ENCODE assay signal across 24 cellular contexts in genomic region chr13:108104736-108105135, GRCh38.
DNase-seq lines count a peak whose midpoint lies in the region; ATAC-seq, FAIRE-seq and TF ChIP-seq lines count a peak whose summit lies in the region.
"Had no signal": no experiment of that assay in that cellular context is flagged by ENCODE, and none has a peak within 500 bp of the region (broad histone marks: within the 10 kb centered on the region; RNA-seq: fewer than 3 reads in every experiment).

No MANE protein-coding gene starts in this region.

- RAD21 ChIA-PET in GM12878 (lab: Charles Lee; ENCODE audit: unreplicated experiment): no interaction called here

- no peaks in the 10 kb centered on the region for H3K27me3 ChIP-seq in GM12878 (replicated peaks in 1 of 2; ENCODE audit: control insufficient read depth in 2 of 2, insufficient read depth in 2 of 2, low read length in 1 of 2)
- H3K27me3 ChIP-seq: BE2C had no signal

- no peaks in the 10 kb centered on the region for H3K79me2 ChIP-seq in GM12878 (ENCODE audit: control insufficient read depth, insufficient read depth, low read length)

- DNase-seq in H54 (ENCODE audit: insufficient read length, low spot score) (no peak), MV-4-11 (lab: John Stamatoyannopoulos, UW) (peak; percentile 30), GM12878 (ENCODE audit: low read depth, low spot score) (no peak), putamen (ENCODE audit: low spot score) (no peak), GM20000 (ENCODE audit: low spot score) (no peak)
- DNase-seq: ACHN; BE2C; C1 segment of cervical spinal cord; CD4-positive, CD25-positive, alpha-beta regulatory T cell; CD8-positive, alpha-beta memory T cell; COR-L47; DMS 273 treated with DMSO at 0.1 percent for 48 hours; DMS53; DND-41; EL; KBM-7 had no signal

- no peak overlapping the region for H2AFZ ChIP-seq in GM12878 (ENCODE audit: control insufficient read depth, low read depth, low read length)

- peak; percentile 33 for FAIRE-seq in H54 (lab: Jason Lieb, UNC)
- no peak for FAIRE-seq in GM12878 (lab: Jason Lieb, UNC)
- FAIRE-seq: A204.1, GM12892, GM18507, H1, HepG2 had no signal

- H3K4me1 ChIP-seq in GM12878 (ENCODE audit: control insufficient read depth, insufficient read depth, low read length): no peaks in the 10 kb centered on the region
- H3K4me1 ChIP-seq: BE2C, HAP-1 had no signal

- SMC1A ChIA-PET in GM12878 (lab: Charles Lee; ENCODE audit: uncharacterized antibody, unreplicated experiment): interaction anchor here (0.9 kb wide), 1 partner anchor 69 kb away, joined by 3 read pairs; no protein-coding TSS in a partner anchor

- CTCF ChIA-PET in GM12878 (lab: Yijun Ruan, JAX): no interaction called here

- WGBS in GM12878 (ENCODE audit: insufficient coverage, insufficient replicate concordance, low lambda C conversion rate, missing lambda C conversion rate): 0% methylated on average over 2 of the region's 2 CpGs

- TF ChIP-seq RAD21 in GM12878 (IDR thresholded peaks at IDR 0.05; ENCODE audit: insufficient read depth, low read depth, low read length): no peak

- intact Hi-C loops in GM12878 (cut with micrococcal nuclease; ENCODE audit: unreplicated experiment): no loop called here

- no peak for TF ChIP-seq EP300 in GM12878 (IDR thresholded peaks at IDR 0.05; ENCODE audit: borderline replicate concordance in 1 of 2, control insufficient read depth in 1 of 2, low read depth in 2 of 2, low read length in 2 of 2)

- H3K36me3 ChIP-seq in GM12878 (ENCODE audit: control insufficient read depth in 2 of 2, insufficient read depth in 2 of 2, low read length in 1 of 2): no peaks in the 10 kb centered on the region
- H3K36me3 ChIP-seq: BE2C, HAP-1 had no signal

- H3K27ac ChIP-seq in GM12878 (ENCODE audit: control insufficient read depth, insufficient read depth): no peak overlapping the region

- H4K20me1 ChIP-seq in GM12878 (ENCODE audit: control insufficient read depth, insufficient read depth): no peaks in the 10 kb centered on the region

- H3K4me2 ChIP-seq in GM12878 (ENCODE audit: control insufficient read depth, insufficient read depth): no peak overlapping the region

- H3K4me3 ChIP-seq in GM12878: no peak overlapping the region
- H3K4me3 ChIP-seq: HAP-1 had no signal

- POLR2A ChIA-PET in GM12878 (lab: Charles Lee): no interaction called here

- in situ Hi-C loops in GM12878 (cut with MboI): no loop called here

- no peak overlapping the region for H3K9ac ChIP-seq in GM12878 (ENCODE audit: control insufficient read depth, insufficient read depth, low read length)

- no peak for TF ChIP-seq POLR2A in H54 (IDR thresholded peaks at IDR 0.05; ENCODE audit: low read depth, low read length)
- no peak for TF ChIP-seq POLR2A in GM12878 (IDR thresholded peaks at IDR 0.05; ENCODE audit: low read depth, low read length)

- TF ChIP-seq CTCF in GM12878 (IDR thresholded peaks at IDR 0.05 in 2 of 3, conservative IDR thresholded peaks at IDR 0.05 in 1 of 3; ENCODE audit: control insufficient read depth in 2 of 3, extremely low read depth in 1 of 3, insufficient read depth in 1 of 3, low read depth in 3 of 3, low read length in 3 of 3) (no peak), GM20000 (IDR thresholded peaks at IDR 0.05; ENCODE audit: extremely low read depth, missing control alignments) (no peak)

- ATAC-seq in GM12878 (no peak), HG02884 (IDR thresholded peaks at IDR 0.05; ENCODE audit: unreplicated experiment) (no peak), HG02798 (IDR thresholded peaks at IDR 0.05; ENCODE audit: poor library complexity, unreplicated experiment) (no peak)
- ATAC-seq: HepG2 had no signal

- no TSS peak for BruUV-seq in GM12878 (replicated peaks; lab: Mats Ljungman, UMichigan)

- no peaks in the 10 kb centered on the region for H3K9me3 ChIP-seq in GM12878 (replicated peaks; ENCODE audit: control insufficient read depth, insufficient read depth, low read length)
- H3K9me3 ChIP-seq: BE2C, HAP-1 had no signal

TF ChIP-seq in GM12878, 131 proteins besides CTCF, POLR2A, EP300 and RAD21:
- TF ChIP-seq SPI1 (IDR thresholded peaks at IDR 0.05; ENCODE audit: borderline replicate concordance, insufficient read depth, low read depth, low read length) (peak; percentile 76), POLR2AphosphoS5 (IDR thresholded peaks at IDR 0.05; ENCODE audit: low read length) (no peak)
